20 cellular contexts compared by ENCODE assay signal in the genomic region with DNA sequence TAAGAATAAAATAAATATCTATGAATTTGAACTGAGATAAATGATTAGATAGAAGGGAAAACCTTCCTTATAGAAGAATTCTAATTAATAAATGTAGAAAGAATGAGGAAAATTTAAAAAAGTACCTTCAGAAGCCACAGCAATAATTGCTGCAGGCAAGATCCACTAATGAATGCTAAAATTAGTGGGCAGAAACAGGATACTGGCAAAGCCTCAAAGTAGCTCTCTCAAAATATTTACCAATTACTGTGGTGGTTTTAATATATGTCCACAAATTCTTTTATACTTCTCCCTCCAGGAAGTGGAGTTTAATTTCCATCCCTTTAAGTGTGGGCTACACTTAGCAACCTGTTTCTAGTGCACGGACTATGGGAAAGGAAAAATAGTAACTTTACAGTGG. TPM values are rescaled to one million over a fixed set of nuclear protein-coding genes. Genes with fewer than 3 reads are reported as not detected.
DNase-seq lines count a peak whose midpoint lies in the region; ATAC-seq and TF ChIP-seq lines count a peak whose summit lies in the region.
"Had no signal": no experiment of that assay in that cellular context is flagged by ENCODE, and none has a peak within 500 bp of the region (broad histone marks: within the 10 kb centered on the region; RNA-seq: fewer than 3 reads in every experiment).

No MANE protein-coding gene starts in this region.

- H3K36me3 ChIP-seq in left lung = no peaks in the 10 kb centered on the region
- no peaks in the 10 kb centered on the region for H3K36me3 ChIP-seq in adrenal gland (replicated peaks in 1 of 2)
- H3K36me3 ChIP-seq: BE2C had no signal

- intact Hi-C loops in left lung (cut with DNase I) = no loop called here
- intact Hi-C loops in adrenal gland (cut with DNase I) = no loop called here

- H3K9me3 ChIP-seq in left lung (no peaks in the 10 kb centered on the region), adrenal gland (replicated peaks in 1 of 3) (no peaks in the 10 kb centered on the region)
- H3K9me3 ChIP-seq: BE2C, MG63 had no signal

- no peak for TF ChIP-seq CTCF in left lung (IDR thresholded peaks at IDR 0.05)
- TF ChIP-seq CTCF in adrenal gland (IDR thresholded peaks at IDR 0.05) = no peak

- peak; percentile 1 for DNase-seq in NCI-H146 (lab: John Stamatoyannopoulos, UW)
- DNase-seq in NCI-H146 treated with DMSO at 0.1 percent for 48 hours (lab: John Stamatoyannopoulos, UW; ENCODE audit: unreplicated experiment) = no peak
- peak; percentile 30 for DNase-seq in COR-L47 (lab: John Stamatoyannopoulos, UW)
- peak; percentile 71 for DNase-seq in NCI-H69 (lab: John Stamatoyannopoulos, UW)
- no peak for DNase-seq in left lung
- no peak for DNase-seq in epidermal melanocyte (ENCODE audit: insufficient read length, low spot score)
- DNase-seq in adrenal gland = no peak
- DNase-seq: 8988T; ACHN; BE2C; Calu3; CD8-positive, alpha-beta memory T cell; GM23248; H7; Kasumi-1; MG63; NCI-H1694 treated with DMSO at 0.1 percent for 48 hours; NCI-H524; T-cell had no signal

- peak; percentile 25 for ATAC-seq in left lung
- ATAC-seq: HepG2, T-cell had no signal

- H3K4me1 ChIP-seq in left lung (peaks cover 20 to 63% of the 10 kb centered on the region in 2 donors), adrenal gland (replicated peaks in 1 of 2) (peaks cover 4 to 40% of the 10 kb centered on the region in 2 donors)
- H3K4me1 ChIP-seq: BE2C had no signal

- WGBS in adrenal gland, 4 donors = 65 to 82% (median 75%) methylated on average over 1 of the region's 1 CpG

- H3K27ac ChIP-seq in left lung = no peak overlapping the region
- no peak overlapping the region for H3K27ac ChIP-seq in adrenal gland
- H3K27ac ChIP-seq: GM23248 had no signal

- TF ChIP-seq POLR2A in adrenal gland (IDR thresholded peaks at IDR 0.05) = no peak

- no peak overlapping the region for H3K4me3 ChIP-seq in left lung
- no peak overlapping the region for H3K4me3 ChIP-seq in adrenal gland
- H3K4me3 ChIP-seq: GM23248, MG63 had no signal

- no peaks in the 10 kb centered on the region for H3K27me3 ChIP-seq in left lung
- H3K27me3 ChIP-seq in adrenal gland = no peaks in the 10 kb centered on the region
- H3K27me3 ChIP-seq: BE2C, MG63 had no signal

RNA-seq across cellular contexts. Expression of a gene that starts 6.9 kb away (rescaled TPM):
- total RNA-seq in left lung (10 to 100 TPM; 84.2 to 86.9 TPM), adrenal gland (10 to 100 TPM; 21.6 to 68.4 (median 33.0) TPM)
- polyA plus RNA-seq in adrenal gland = 10 to 100 TPM in 2 of 3 donors, 1 to 10 TPM in 1; 3.1 to 13.0 (median 10.6) TPM

RNA-seq across cellular contexts. Expression of a gene that starts 7.7 kb away (rescaled TPM):
- total RNA-seq in left lung (10 to 100 TPM; 34.9 to 40.3 TPM), adrenal gland (10 to 100 TPM; 25.8 to 57.2 (median 38.9) TPM)
- polyA plus RNA-seq in adrenal gland = 10 to 100 TPM; 14.0 to 49.4 (median 15.3) TPM

Comparison
In these comparisons a context has a peak if more than half of its experiments do, and no peak if none do; other contexts are left out.
1. DNase-seq: peak in NCI-H146 (single experiment), COR-L47 (single experiment) and NCI-H69 (single experiment); none in NCI-H146 treated with DMSO at 0.1 percent for 48 hours (single experiment), left lung (0 of 2), epidermal melanocyte (single experiment) and adrenal gland (0 of 7).